ENCODE assay signal across 15 cellular contexts in the genomic region with DNA sequence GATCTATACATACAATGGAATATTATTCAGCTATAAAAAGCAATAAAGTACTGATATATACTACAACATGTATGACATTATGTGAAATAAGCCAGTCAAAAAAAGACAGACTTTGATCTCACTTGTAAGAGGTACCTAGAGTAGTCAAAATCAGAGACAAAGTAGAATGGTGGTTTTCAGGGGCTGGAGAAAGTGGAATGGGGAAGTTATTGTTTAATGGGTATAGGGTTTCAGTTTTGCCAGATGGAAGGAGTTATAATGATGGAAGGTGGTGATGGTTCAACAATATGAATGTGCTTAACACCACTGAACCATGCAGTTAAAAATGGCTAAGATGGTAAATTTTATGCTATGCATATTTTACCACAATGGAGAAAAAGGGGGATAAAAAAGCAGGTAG.
A peak's percentile ranks its signal among the peaks of the same experiment; 100 is the strongest.
DNase-seq lines count a peak whose midpoint lies in the region; ATAC-seq and TF ChIP-seq lines count a peak whose summit lies in the region.
"Had no signal": no experiment of that assay in that cellular context is flagged by ENCODE, and none has a peak within 500 bp of the region (broad histone marks: within the 10 kb centered on the region; RNA-seq: fewer than 3 reads in every experiment).

No MANE protein-coding gene starts in this region.

- ATAC-seq in HG03159 (IDR thresholded peaks at IDR 0.05; ENCODE audit: unreplicated experiment) = peak; percentile 74
- ATAC-seq: GM23338 had no signal

- no peaks in the 10 kb centered on the region for H3K27me3 ChIP-seq in subcutaneous abdominal adipose tissue (ENCODE audit: control insufficient read depth in 5 of 5, insufficient read depth in 4 of 5, low read length in 5 of 5)
- H3K27me3 ChIP-seq in HAP-1 (ENCODE audit: low read depth) = no peaks in the 10 kb centered on the region
- H3K27me3 ChIP-seq: SJCRH30 had no signal

- in situ Hi-C loops in HAP-1 (cut with MboI; ENCODE audit: low sequenced_read_pairs) = loop anchor here (10.0 kb wide), 1 partner anchor 101 kb away; no protein-coding TSS in a partner anchor

- no peaks in the 10 kb centered on the region for H3K36me3 ChIP-seq in subcutaneous abdominal adipose tissue (ENCODE audit: control insufficient read depth in 5 of 5, insufficient read depth in 5 of 5, low read length in 5 of 5)
- no peaks in the 10 kb centered on the region for H3K36me3 ChIP-seq in HAP-1 (replicated peaks)
- H3K36me3 ChIP-seq: BLaER1 treated with 17β-estradiol and CSF1 and Interleukin-3, amounts not matched to agents 10 nM and 100 nM; SJCRH30 had no signal

- H3K4me3 ChIP-seq in subcutaneous abdominal adipose tissue (ENCODE audit: low read depth in 1 of 5, low read length in 5 of 5) = no peak overlapping the region
- no peak overlapping the region for H3K4me3 ChIP-seq in HAP-1
- H3K4me3 ChIP-seq: BLaER1 treated with 17β-estradiol and CSF1 and Interleukin-3, amounts not matched to agents 10 nM and 100 nM; GM23338; SJCRH30 had no signal

- H3K4me1 ChIP-seq in subcutaneous abdominal adipose tissue (ENCODE audit: control insufficient read depth in 5 of 5, insufficient read depth in 5 of 5, low read length in 5 of 5) (peaks cover 5 to 47% (median 41%) of the 10 kb centered on the region in 5 donors), HAP-1 (peaks cover 50% of the 10 kb centered on the region)

- DNase-seq in NCI-H748 (lab: John Stamatoyannopoulos, UW; ENCODE audit: unreplicated experiment) (peak; percentile 18), NCI-H748 treated with DMSO at 0.1 percent for 48 hours (lab: John Stamatoyannopoulos, UW) (no peak), kidney glomerular epithelial cell (lab: John Stamatoyannopoulos, UW) (no peak), GM20000 (ENCODE audit: low spot score) (no peak), HAP-1 (ENCODE audit: low spot score in 2 of 2) (no peak)
- DNase-seq: 8988T, DMS53, NCI-H1436 treated with DMSO at 0.1 percent for 48 hours, NCI-H2107, SJCRH30 had no signal

- H3K9ac ChIP-seq in subcutaneous abdominal adipose tissue (ENCODE audit: low read length in 5 of 5) = no peak overlapping the region
- H3K9ac ChIP-seq: BLaER1 treated with 17β-estradiol and CSF1 and Interleukin-3, amounts not matched to agents 10 nM and 100 nM had no signal

- no peak for TF ChIP-seq CTCF in VCaP (conservative IDR thresholded peaks at IDR 0.05)
- no peak for TF ChIP-seq CTCF in GM20000 (IDR thresholded peaks at IDR 0.05; ENCODE audit: extremely low read depth, missing control alignments)

- H3K27ac ChIP-seq in VCaP = peak overlapping the region; percentile 22; the same call in 1 of the 2 replicates
- peak overlapping the region; percentile 74 for H3K27ac ChIP-seq in subcutaneous abdominal adipose tissue (ENCODE audit: low read depth, low read length)
- H3K27ac ChIP-seq: BLaER1 treated with 17β-estradiol and CSF1 and Interleukin-3, amounts not matched to agents 10 nM and 100 nM; SJCRH30 had no signal

- H3K9me3 ChIP-seq in subcutaneous abdominal adipose tissue (ENCODE audit: control insufficient read depth in 5 of 5, low read length in 5 of 5) (no peaks in the 10 kb centered on the region), HAP-1 (no peaks in the 10 kb centered on the region)
- H3K9me3 ChIP-seq: BLaER1 treated with 17β-estradiol and CSF1 and Interleukin-3, amounts not matched to agents 10 nM and 100 nM; SJCRH30 had no signal
